ENCODE assay signal across 13 cellular contexts in the genomic region with DNA sequence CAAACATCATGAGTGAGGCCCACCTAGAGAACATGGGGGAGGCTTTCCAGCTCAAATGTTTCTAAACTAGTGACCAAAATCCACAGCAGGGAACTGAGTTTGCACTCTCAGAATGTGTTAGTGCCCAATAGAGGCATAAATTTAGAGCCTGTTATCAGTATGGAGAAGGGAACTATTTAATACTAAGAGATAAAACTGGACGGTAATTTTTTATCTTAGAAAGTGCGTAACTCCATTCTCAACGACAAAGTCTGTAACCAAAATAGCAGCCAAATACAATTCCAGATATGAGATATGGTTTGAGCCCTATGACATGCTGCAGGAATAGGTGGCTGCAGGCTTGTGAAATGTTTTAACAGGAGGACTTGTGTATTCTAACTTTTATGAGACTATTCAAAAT. TPM values are rescaled to one million over a fixed set of nuclear protein-coding genes. Genes with fewer than 3 reads are reported as not detected.
DNase-seq lines count a peak whose midpoint lies in the region; ATAC-seq and TF ChIP-seq lines count a peak whose summit lies in the region.
"Had no signal": no experiment of that assay in that cellular context is flagged by ENCODE, and none has a peak within 500 bp of the region (broad histone marks: within the 10 kb centered on the region; RNA-seq: fewer than 3 reads in every experiment).

No MANE protein-coding gene starts in this region.

- H3K27ac ChIP-seq in cardiac muscle cell, result peak overlapping the region; percentile 55
- H3K27ac ChIP-seq: BLaER1 had no signal

- peaks cover 16% of the 10 kb centered on the region for H3K4me1 ChIP-seq in cardiac muscle cell (ENCODE audit: low read depth)

- no peaks in the 10 kb centered on the region for H3K27me3 Mint-ChIP-seq in activated naive CD8-positive, alpha-beta T cell treated with anti-CD3 and anti-CD28 coated beads, Interleukin-2, amount 10 ng/mL, durations not matched to agents 7 days and 5 days
- peaks cover 20% of the 10 kb centered on the region for H3K27me3 Mint-ChIP-seq in activated naive CD8-positive, alpha-beta T cell treated with anti-CD3 and anti-CD28 coated beads, Interleukin-2, amount 50 U/mL, for 24 hours
- H3K27me3 Mint-ChIP-seq in glutamatergic neuron (ENCODE audit: unreplicated experiment), result peaks cover 6% of the 10 kb centered on the region

- intact Hi-C loops in left ventricle myocardium superior (cut with micrococcal nuclease), result no loop called here

- POLR2A ChIA-PET in activated naive CD8-positive, alpha-beta T cell treated with anti-CD3 and anti-CD28 coated beads, Interleukin-2, amount 10 ng/mL, durations not matched to agents 7 days and 5 days (lab: Charles Lee), result interaction anchor here (1.5 kb wide), 1 partner anchor 32 kb away, joined by 4 read pairs; no protein-coding TSS in a partner anchor

- no peak overlapping the region for H3K27ac Mint-ChIP-seq in activated naive CD8-positive, alpha-beta T cell treated with anti-CD3 and anti-CD28 coated beads, Interleukin-2, amount 10 ng/mL, durations not matched to agents 7 days and 5 days
- no peak overlapping the region for H3K27ac Mint-ChIP-seq in activated naive CD8-positive, alpha-beta T cell treated with anti-CD3 and anti-CD28 coated beads, Interleukin-2, amount 50 U/mL, for 24 hours
- H3K27ac Mint-ChIP-seq in glutamatergic neuron (ENCODE audit: unreplicated experiment), result no peak overlapping the region

- TF ChIP-seq CTCF in cardiac muscle cell (IDR thresholded peaks at IDR 0.05; ENCODE audit: low read depth, low read length) (no peak), glutamatergic neuron (IDR thresholded peaks at IDR 0.05; ENCODE audit: partially characterized antibody, unreplicated experiment) (no peak)

- no peak for DNase-seq in activated naive CD8-positive, alpha-beta T cell treated with anti-CD3 and anti-CD28 coated beads, Interleukin-2, amount 10 ng/mL, durations not matched to agents 7 days and 5 days
- DNase-seq in activated naive CD8-positive, alpha-beta T cell treated with anti-CD3 and anti-CD28 coated beads, Interleukin-2, amount 50 U/mL, for 24 hours, result no peak
- no peak for DNase-seq in cardiac muscle cell (ENCODE audit: low read depth in 1 of 2, low spot score in 1 of 2)
- no peak for DNase-seq in left ventricle myocardium superior
- no peak for DNase-seq in glutamatergic neuron
- no peak for DNase-seq in COLO829 (ENCODE audit: low spot score)
- no peak for DNase-seq in effector CD4-positive, alpha-beta T cell
- DNase-seq: 8988T; AML-193; CD8-positive, alpha-beta memory T cell; DMS 273 treated with DMSO at 0.1 percent for 48 hours had no signal

- peaks cover 35% of the 10 kb centered on the region for H3K36me3 Mint-ChIP-seq in activated naive CD8-positive, alpha-beta T cell treated with anti-CD3 and anti-CD28 coated beads, Interleukin-2, amount 10 ng/mL, durations not matched to agents 7 days and 5 days
- peaks cover 2% of the 10 kb centered on the region for H3K36me3 Mint-ChIP-seq in activated naive CD8-positive, alpha-beta T cell treated with anti-CD3 and anti-CD28 coated beads, Interleukin-2, amount 50 U/mL, for 24 hours (ENCODE audit: low read depth)
- H3K36me3 Mint-ChIP-seq in glutamatergic neuron (ENCODE audit: unreplicated experiment), result no peaks in the 10 kb centered on the region
- H3K36me3 Mint-ChIP-seq: CD8-positive, alpha-beta memory T cell had no signal

- peak overlapping the region; percentile 13 for H3K4me3 Mint-ChIP-seq in activated naive CD8-positive, alpha-beta T cell treated with anti-CD3 and anti-CD28 coated beads, Interleukin-2, amount 10 ng/mL, durations not matched to agents 7 days and 5 days
- H3K4me3 Mint-ChIP-seq in activated naive CD8-positive, alpha-beta T cell treated with anti-CD3 and anti-CD28 coated beads, Interleukin-2, amount 50 U/mL, for 24 hours, result no peak overlapping the region
- H3K4me3 Mint-ChIP-seq in glutamatergic neuron (ENCODE audit: unreplicated experiment), result no peak overlapping the region
- H3K4me3 Mint-ChIP-seq: CD8-positive, alpha-beta memory T cell had no signal

- no peaks in the 10 kb centered on the region for H3K36me3 ChIP-seq in cardiac muscle cell
- H3K36me3 ChIP-seq: BLaER1 had no signal

- no peak overlapping the region for H3K4me3 ChIP-seq in cardiac muscle cell
- H3K4me3 ChIP-seq: BLaER1 had no signal

- peaks cover 25% of the 10 kb centered on the region for H3K4me1 Mint-ChIP-seq in activated naive CD8-positive, alpha-beta T cell treated with anti-CD3 and anti-CD28 coated beads, Interleukin-2, amount 10 ng/mL, durations not matched to agents 7 days and 5 days
- H3K4me1 Mint-ChIP-seq in activated naive CD8-positive, alpha-beta T cell treated with anti-CD3 and anti-CD28 coated beads, Interleukin-2, amount 50 U/mL, for 24 hours, result peaks cover 10% of the 10 kb centered on the region
- H3K4me1 Mint-ChIP-seq in glutamatergic neuron (ENCODE audit: low read depth, unreplicated experiment), result no peaks in the 10 kb centered on the region

- no peak for ATAC-seq in activated naive CD8-positive, alpha-beta T cell treated with anti-CD3 and anti-CD28 coated beads, Interleukin-2, amount 10 ng/mL, durations not matched to agents 7 days and 5 days (ENCODE audit: low read depth)
- ATAC-seq in activated naive CD8-positive, alpha-beta T cell treated with anti-CD3 and anti-CD28 coated beads, Interleukin-2, amount 50 U/mL, for 24 hours, result no peak
- peak; percentile 75 for ATAC-seq in left ventricle myocardium superior
- ATAC-seq: HCT116 had no signal

- no peaks in the 10 kb centered on the region for H3K9me3 Mint-ChIP-seq in activated naive CD8-positive, alpha-beta T cell treated with anti-CD3 and anti-CD28 coated beads, Interleukin-2, amount 10 ng/mL, durations not matched to agents 7 days and 5 days
- H3K9me3 Mint-ChIP-seq in activated naive CD8-positive, alpha-beta T cell treated with anti-CD3 and anti-CD28 coated beads, Interleukin-2, amount 50 U/mL, for 24 hours, result no peaks in the 10 kb centered on the region
- peaks cover 2% of the 10 kb centered on the region for H3K9me3 Mint-ChIP-seq in glutamatergic neuron (ENCODE audit: unreplicated experiment)
- H3K9me3 Mint-ChIP-seq: CD8-positive, alpha-beta memory T cell had no signal

- peaks cover 19% of the 10 kb centered on the region for H3K27me3 ChIP-seq in cardiac muscle cell

- no peaks in the 10 kb centered on the region for H3K9me3 ChIP-seq in cardiac muscle cell (ENCODE audit: low read depth)

RNA-seq across cellular contexts. Expression of gene B3GALNT1, which starts 3.5 kb away (rescaled TPM):
- total RNA-seq in activated naive CD8-positive, alpha-beta T cell treated with anti-CD3 and anti-CD28 coated beads, Interleukin-2, amount 10 ng/mL, durations not matched to agents 7 days and 5 days, result 10 to 100 TPM; 10.4 to 14.6 TPM
- 10.8 and 12.5 TPM in 2 replicates for total RNA-seq in cardiac muscle cell
- 6.6 and 10.8 TPM in 2 replicates for polyA plus RNA-seq in cardiac muscle cell
- total RNA-seq in left ventricle myocardium superior, result 56.3 TPM
- total RNA-seq in glutamatergic neuron (ENCODE audit: unreplicated experiment), result 2.6 TPM
